24 cellular contexts compared by ENCODE assay signal in genomic region chr12:5332521-5332920, GRCh38.
"Had no signal": no experiment of that assay in that cellular context is flagged by ENCODE, and none has a peak within 500 bp of the region (broad histone marks: within the 10 kb centered on the region; RNA-seq: fewer than 3 reads in every experiment).

No MANE protein-coding gene starts in this region.

- H3K9ac ChIP-seq: neural progenitor cell had no signal

- DNase-seq: central memory CD4-positive, alpha-beta T cell; dorsolateral prefrontal cortex; effector CD4-positive, alpha-beta T cell; foreskin keratinocyte; hypothalamus; left ventricle myocardium superior; lower lobe of right lung; naive B cell; nucleus accumbens; ovary; right lobe of liver; spleen; stimulated activated CD4-positive, alpha-beta T cell treated with anti-CD3 and anti-CD28 coated beads, Interleukin-4, amount 100 ng/mL, for 4 hours; stimulated activated naive CD8-positive, alpha-beta T cell treated with anti-CD3 and anti-CD28 coated beads, Interleukin-15, Interleukin-2, amounts not matched to agents 100 U/mL and 50 U/mL, for 24 hours; substantia nigra; tibial artery had no signal

- H3K4me1 Mint-ChIP-seq: naive B cell; stimulated activated memory B cell treated with anti-CD40 and anti-IgM and Interleukin-4, amounts not matched to agents 10 μg/mL and 1 μg/mL and 100 μg/mL, for 72 hours had no signal

- H3K4me3 ChIP-seq: dorsolateral prefrontal cortex, esophagus muscularis mucosa, lower lobe of right lung, neural progenitor cell, ovary, right lobe of liver, spleen, testis, tibial artery, vagina had no signal

- H3K4me1 ChIP-seq: lower lobe of right lung, right lobe of liver, spleen, testis, vagina had no signal

- ATAC-seq: foreskin keratinocyte; lower lobe of right lung; right lobe of liver; stimulated activated memory B cell treated with anti-CD40 and anti-IgM and Interleukin-4, amounts not matched to agents 10 μg/mL and 1 μg/mL and 100 μg/mL, for 72 hours; stimulated activated naive CD8-positive, alpha-beta T cell treated with anti-CD3 and anti-CD28 coated beads, Interleukin-15, Interleukin-2, amounts not matched to agents 100 U/mL and 50 U/mL, for 24 hours had no signal

- H2AFZ ChIP-seq: neural progenitor cell had no signal

- H3K27me3 ChIP-seq: esophagus muscularis mucosa, foreskin keratinocyte, neural progenitor cell, ovary, right lobe of liver, spleen, testis, tibial artery, vagina had no signal

- H3K27me3 Mint-ChIP-seq: natural killer cell treated with Interleukin-12 subunit alpha and Interleukin-12 subunit beta and Interleukin-15 and Interleukin-18, amount 100 ng/mL, for 72 hours had no signal

- H3K4me2 ChIP-seq: neural progenitor cell had no signal

- H3K9me3 ChIP-seq: esophagus muscularis mucosa, lower lobe of right lung, ovary, right lobe of liver, spleen, testis, tibial artery, vagina had no signal

- H3K4me3 Mint-ChIP-seq: naive B cell; natural killer cell treated with Interleukin-12 subunit alpha and Interleukin-12 subunit beta and Interleukin-15 and Interleukin-18, amount 100 ng/mL, for 72 hours; neural progenitor cell; stimulated activated memory B cell treated with anti-CD40 and anti-IgM and Interleukin-4, amounts not matched to agents 10 μg/mL and 1 μg/mL and 100 μg/mL, for 72 hours; type B pancreatic cell had no signal

- H3K36me3 Mint-ChIP-seq: naive B cell; natural killer cell treated with Interleukin-12 subunit alpha and Interleukin-12 subunit beta and Interleukin-15 and Interleukin-18, amount 100 ng/mL, for 72 hours; neural progenitor cell; stimulated activated memory B cell treated with anti-CD40 and anti-IgM and Interleukin-4, amounts not matched to agents 10 μg/mL and 1 μg/mL and 100 μg/mL, for 72 hours; type B pancreatic cell had no signal

- H3K36me3 ChIP-seq: esophagus muscularis mucosa, lower lobe of right lung, neural progenitor cell, ovary, right lobe of liver, spleen, tibial artery, vagina had no signal

- H3K27ac Mint-ChIP-seq: naive B cell; natural killer cell treated with Interleukin-12 subunit alpha and Interleukin-12 subunit beta and Interleukin-15 and Interleukin-18, amount 100 ng/mL, for 72 hours; neural progenitor cell; stimulated activated memory B cell treated with anti-CD40 and anti-IgM and Interleukin-4, amounts not matched to agents 10 μg/mL and 1 μg/mL and 100 μg/mL, for 72 hours; type B pancreatic cell had no signal

- H3K27ac ChIP-seq: dorsolateral prefrontal cortex, epithelial cell of prostate, esophagus muscularis mucosa, foreskin keratinocyte, lower lobe of right lung, neural progenitor cell, ovary, right lobe of liver, spleen, testis, tibial artery, vagina had no signal

- H3K9me3 Mint-ChIP-seq: natural killer cell treated with Interleukin-12 subunit alpha and Interleukin-12 subunit beta and Interleukin-15 and Interleukin-18, amount 100 ng/mL, for 72 hours; neural progenitor cell; stimulated activated memory B cell treated with anti-CD40 and anti-IgM and Interleukin-4, amounts not matched to agents 10 μg/mL and 1 μg/mL and 100 μg/mL, for 72 hours; type B pancreatic cell had no signal
